Comparison of ENCODE assay signal across 15 cellular contexts in genomic region chr14:105384605-105385321, GRCh38. TPM values are rescaled to one million over a fixed set of nuclear protein-coding genes. Genes with fewer than 3 reads are reported as not detected.
DNase-seq lines count a peak whose midpoint lies in the region; ATAC-seq and TF ChIP-seq lines count a peak whose summit lies in the region.
"Had no signal": no experiment of that assay in that cellular context is flagged by ENCODE, and none has a peak within 500 bp of the region (broad histone marks: within the 10 kb centered on the region; RNA-seq: fewer than 3 reads in every experiment).

No MANE protein-coding gene starts in this region.

- no peak overlapping the region for H3K4me3 ChIP-seq in right atrium auricular region
- no peak overlapping the region for H3K4me3 ChIP-seq in right cardiac atrium (ENCODE audit: low read length)
- H3K4me3 ChIP-seq in osteoblast (ENCODE audit: insufficient read depth, low read length) = no peak overlapping the region
- H3K4me3 ChIP-seq: BLaER1 treated with 17β-estradiol and CSF1 and Interleukin-3, amounts not matched to agents 10 nM and 100 nM; GM23248 had no signal

- intact Hi-C loops in Right ventricle myocardium superior (cut with DNase I) (no loop called here), CD14-positive monocyte (cut with micrococcal nuclease) (loop anchor here in 1 of 2 donors (5.0 kb wide), 1 partner anchor 88 kb away; the partner anchor contains the start of gene CRIP2), right cardiac atrium (cut with DNase I) (no loop called here), natural killer cell (cut with micrococcal nuclease) (no loop called here), Calu3 (cut with micrococcal nuclease; ENCODE audit: unreplicated experiment) (no loop called here)

- H3K79me2 ChIP-seq in osteoblast (ENCODE audit: insufficient read depth, low read length) = no peaks in the 10 kb centered on the region

- H3K4me1 Mint-ChIP-seq in CD14-positive monocyte = peaks cover 28% of the 10 kb centered on the region
- peaks cover 0 to 4% of the 10 kb centered on the region in 2 donors for H3K4me1 Mint-ChIP-seq in natural killer cell
- no peaks in the 10 kb centered on the region for H3K4me1 Mint-ChIP-seq in Calu3 (ENCODE audit: low read depth, unreplicated experiment)

- H3K4me2 ChIP-seq in osteoblast (ENCODE audit: insufficient read depth, low read length) = no peak overlapping the region

- H3K27me3 Mint-ChIP-seq in CD14-positive monocyte (ENCODE audit: low read depth in 3 of 3) = no peaks in the 10 kb centered on the region
- H3K27me3 Mint-ChIP-seq in natural killer cell (ENCODE audit: low read depth in 2 of 2) = no peaks in the 10 kb centered on the region
- H3K27me3 Mint-ChIP-seq in Calu3 (ENCODE audit: unreplicated experiment) = no peaks in the 10 kb centered on the region
- H3K27me3 Mint-ChIP-seq: CD4-positive, alpha-beta T cell had no signal

- no peak for ATAC-seq in Right ventricle myocardium superior (ENCODE audit: poor library complexity)
- ATAC-seq in right cardiac atrium = no peak
- no peak for ATAC-seq in natural killer cell
- ATAC-seq: HCT116 had no signal

- H3K36me3 Mint-ChIP-seq in CD14-positive monocyte (peaks cover 23 to 50% of the 10 kb centered on the region in 2 donors), natural killer cell (no peaks in the 10 kb centered on the region), Calu3 (ENCODE audit: insufficient read depth, unreplicated experiment) (peaks cover 20% of the 10 kb centered on the region)

- BruUV-seq in Calu3 (replicated peaks; lab: Mats Ljungman, UMichigan) = no TSS peak

- no peak for TF ChIP-seq CTCF in right atrium auricular region (IDR thresholded peaks at IDR 0.05)
- no peak for TF ChIP-seq CTCF in CD14-positive monocyte (IDR thresholded peaks at IDR 0.05)
- no peak for TF ChIP-seq CTCF in osteoblast (IDR thresholded peaks at IDR 0.05; ENCODE audit: extremely low read depth, low read depth, low read length)
- no peak for TF ChIP-seq CTCF in natural killer cell (IDR thresholded peaks at IDR 0.05)
- no peak for TF ChIP-seq CTCF in Calu3 (IDR thresholded peaks at IDR 0.05; ENCODE audit: unreplicated experiment)

- peak; percentile 27 for DNase-seq in Right ventricle myocardium superior
- DNase-seq in right atrium auricular region (ENCODE audit: low spot score) = no peak
- DNase-seq in CD14-positive monocyte (ENCODE audit: low spot score) = peak; percentile 36
- DNase-seq in right cardiac atrium = peak in 2 of 3 donors; percentile 37 to 38
- peak; percentile 75 for DNase-seq in osteoblast (ENCODE audit: insufficient read length, low spot score, missing footprints)
- DNase-seq in natural killer cell = no peak
- no peak for DNase-seq in Calu3
- DNase-seq: 8988T, AML-193, DMS79, GM23248 had no signal

- peaks cover 0 to 4% of the 10 kb centered on the region in 2 donors for H3K4me1 ChIP-seq in right atrium auricular region
- no peaks in the 10 kb centered on the region for H3K4me1 ChIP-seq in right cardiac atrium (ENCODE audit: control insufficient read depth, insufficient read depth, low read length)
- H3K4me1 ChIP-seq in osteoblast (ENCODE audit: insufficient read depth, low read length) = no peaks in the 10 kb centered on the region

- no peaks in the 10 kb centered on the region for H3K9me3 Mint-ChIP-seq in CD14-positive monocyte
- H3K9me3 Mint-ChIP-seq in natural killer cell = no peaks in the 10 kb centered on the region
- H3K9me3 Mint-ChIP-seq in Calu3 (ENCODE audit: low read depth, unreplicated experiment) = no peaks in the 10 kb centered on the region
- H3K9me3 Mint-ChIP-seq: CD4-positive, alpha-beta T cell had no signal

- 95% methylated on average over 29 of the region's 29 CpGs for WGBS in right cardiac atrium

- H3K27me3 ChIP-seq in right atrium auricular region (no peaks in the 10 kb centered on the region), right cardiac atrium (ENCODE audit: control insufficient read depth, insufficient read depth) (no peaks in the 10 kb centered on the region), osteoblast (ENCODE audit: insufficient read depth, low read length) (no peaks in the 10 kb centered on the region)
- H3K27me3 ChIP-seq: BLaER1 treated with 17β-estradiol and CSF1 and Interleukin-3, amounts not matched to agents 10 nM and 100 nM had no signal

- peaks cover 39% of the 10 kb centered on the region for H3K36me3 ChIP-seq in right atrium auricular region
- H3K36me3 ChIP-seq in osteoblast (ENCODE audit: insufficient read depth, low read length) = no peaks in the 10 kb centered on the region

- no peak overlapping the region for H3K27ac Mint-ChIP-seq in CD14-positive monocyte
- H3K27ac Mint-ChIP-seq in natural killer cell = no peak overlapping the region
- H3K27ac Mint-ChIP-seq in Calu3 (ENCODE audit: unreplicated experiment) = no peak overlapping the region
- H3K27ac Mint-ChIP-seq: CD4-positive, alpha-beta T cell had no signal

- CTCF ChIA-PET in Calu3 (lab: Charles Lee) = interaction anchor here (0.6 kb wide), 1 partner anchor 70 kb away, joined by 4 read pairs; no protein-coding TSS in a partner anchor

- H3K4me3 Mint-ChIP-seq in CD14-positive monocyte (no peak overlapping the region), natural killer cell (no peak overlapping the region), Calu3 (ENCODE audit: low read depth, unreplicated experiment) (no peak overlapping the region)
- H3K4me3 Mint-ChIP-seq: CD4-positive, alpha-beta T cell had no signal

- no peaks in the 10 kb centered on the region for H4K20me1 ChIP-seq in osteoblast (ENCODE audit: insufficient read depth, low read length)

- H3K27ac ChIP-seq in right atrium auricular region (no peak overlapping the region), right cardiac atrium (ENCODE audit: low read length) (no peak overlapping the region), osteoblast (ENCODE audit: low read depth, low read length) (no peak overlapping the region)
- H3K27ac ChIP-seq: GM23248, HL-60 had no signal

- no peak overlapping the region for H2AFZ ChIP-seq in osteoblast (ENCODE audit: low read length)
- H2AFZ ChIP-seq: GM23248 had no signal

- no peaks in the 10 kb centered on the region for H3K9me3 ChIP-seq in right atrium auricular region
- H3K9me3 ChIP-seq in right cardiac atrium (ENCODE audit: control insufficient read depth, low read length) = no peaks in the 10 kb centered on the region
- no peaks in the 10 kb centered on the region for H3K9me3 ChIP-seq in osteoblast (ENCODE audit: low read depth, low read length)
- H3K9me3 ChIP-seq: BLaER1 treated with 17β-estradiol and CSF1 and Interleukin-3, amounts not matched to agents 10 nM and 100 nM had no signal

RNA-seq across cellular contexts. Expression of gene TEX22, which starts 13.6 kb away (rescaled TPM):
- total RNA-seq in Right ventricle myocardium superior = 1.9 TPM
- total RNA-seq in right atrium auricular region = under 1 TPM in 1 of 2 donors, not detected in 1; 0.16 TPM
- polyA plus RNA-seq in CD14-positive monocyte = under 1 TPM; 0.52 to 0.57 TPM
- total RNA-seq in right cardiac atrium = 1 to 10 TPM in 2 of 4 donors, under 1 TPM in 2; 0.46 to 1.9 (median 1.00) TPM
- polyA plus RNA-seq in right cardiac atrium = 0.05 TPM
- total RNA-seq in osteoblast = under 0.01 and 0.29 TPM in 2 replicates
- 1 to 10 TPM in 2 of 3 donors, under 1 TPM in 1; 0.23 to 1.9 (median 1.8) TPM for total RNA-seq in natural killer cell
- total RNA-seq in Calu3 (2022) = 1.6 and 2.8 TPM in 2 replicates

RNA-seq across cellular contexts. Expression of gene MTA1, which starts 34.9 kb away (rescaled TPM):
- total RNA-seq in Right ventricle myocardium superior (191 TPM), right atrium auricular region (10 to 100 TPM; 51.9 to 61.7 TPM), right cardiac atrium (100 to 1,000 TPM; 121 to 179 (median 157) TPM), osteoblast (60.4 TPM in 2 replicates), natural killer cell (100 to 1,000 TPM; 104 to 125 (median 112) TPM), Calu3 (2022) (161 and 168 TPM in 2 replicates)
- polyA plus RNA-seq in CD14-positive monocyte (1 to 10 TPM in 1 of 2 donors, under 1 TPM in 1; 0.91 to 2.0 TPM), right cardiac atrium (131 TPM)

Comparison
In these comparisons a context has a peak if more than half of its experiments do, and no peak if none do; other contexts are left out.
1. DNase-seq: peak in Right ventricle myocardium superior (single experiment), CD14-positive monocyte (single experiment), right cardiac atrium (2 of 3) and osteoblast (single experiment); none in right atrium auricular region (single experiment), natural killer cell (single experiment) and Calu3 (single experiment).